Comparison of ENCODE assay signal across 8 cellular contexts in genomic region chr14:24710403-24711063, GRCh38.
DNase-seq lines count a peak whose midpoint lies in the region; ATAC-seq and TF ChIP-seq lines count a peak whose summit lies in the region.

No MANE protein-coding gene starts in this region.

- no peak for TF ChIP-seq EP300 in suprapubic skin (IDR thresholded peaks at IDR 0.05)

- TF ChIP-seq POLR2A in suprapubic skin (IDR thresholded peaks at IDR 0.05), result no peak

- H3K27ac ChIP-seq in suprapubic skin, result no peak overlapping the region

- ATAC-seq in activated T-cell treated with anti-CD3 and anti-CD28 coated beads, Interleukin-2, amount 50 U/mL, for 4 hours, result peak in 1 of 2 donors; percentile 53
- no peak for ATAC-seq in HG03097 (IDR thresholded peaks at IDR 0.05; ENCODE audit: low FRiP score, unreplicated experiment)

- H3K36me3 ChIP-seq in suprapubic skin, result no peaks in the 10 kb centered on the region

- H3K9me3 ChIP-seq in suprapubic skin, result no peaks in the 10 kb centered on the region

- no peaks in the 10 kb centered on the region for H3K27me3 ChIP-seq in suprapubic skin

- DNase-seq in Calu3, result peak; percentile 58
- DNase-seq in HFF-Myc (ENCODE audit: extremely low read depth, low read depth), result peak; percentile 33
- peak; percentile 50 for DNase-seq in NCI-H82 (lab: John Stamatoyannopoulos, UW)
- DNase-seq in activated T-cell treated with anti-CD3 and anti-CD28 coated beads, Interleukin-2, amount 50 U/mL, for 4 hours, result peak; percentile 45
- DNase-seq in fibroblast of mammary gland (ENCODE audit: low read depth), result peak; percentile 65
- peak; percentile 51 for DNase-seq in neural crest cell (ENCODE audit: low read depth, low spot score)
- no peak for DNase-seq in suprapubic skin (ENCODE audit: low spot score in 2 of 2)

- H3K4me3 Mint-ChIP-seq in Calu3 (ENCODE audit: low read depth, unreplicated experiment) (no peak overlapping the region), neural crest cell (no peak overlapping the region)
- no peak overlapping the region for H3K4me3 Mint-ChIP-seq in activated T-cell treated with anti-CD3 and anti-CD28 coated beads, Interleukin-2, amount 50 U/mL, for 4 hours

- H3K4me3 ChIP-seq in HFF-Myc (replicated peaks; ENCODE audit: low read depth, low read length) (no peak overlapping the region), fibroblast of mammary gland (ENCODE audit: control insufficient read depth, low read depth, low read length) (peak overlapping the region; percentile 24), suprapubic skin (peak overlapping the region; percentile 26)

- CTCF ChIA-PET in Calu3 (lab: Charles Lee), result interaction anchor here (0.6 to 1.8 kb wide), 16 partner anchors 11 to 695 kb away, joined by 3 to 14 read pairs (median 6); no protein-coding TSS in a partner anchor

- no TSS peak for BruUV-seq in Calu3 (replicated peaks; lab: Mats Ljungman, UMichigan)

- H3K4me1 ChIP-seq in suprapubic skin, result no peaks in the 10 kb centered on the region

- H3K27ac Mint-ChIP-seq in Calu3 (ENCODE audit: unreplicated experiment) (no peak overlapping the region), neural crest cell (ENCODE audit: unreplicated experiment) (no peak overlapping the region)

- TF ChIP-seq CTCF in Calu3 (IDR thresholded peaks at IDR 0.05; ENCODE audit: unreplicated experiment), result peak; percentile 42
- TF ChIP-seq CTCF in HFF-Myc (IDR thresholded peaks at IDR 0.05; ENCODE audit: low read depth, low read length, missing control alignments), result peak; percentile 90
- TF ChIP-seq CTCF in fibroblast of mammary gland (conservative IDR thresholded peaks at IDR 0.05; ENCODE audit: control insufficient read depth, insufficient read depth, low read depth, low read length), result peak; percentile 83
- TF ChIP-seq CTCF in neural crest cell (conservative IDR thresholded peaks at IDR 0.05), result peak; percentile 85
- TF ChIP-seq CTCF in suprapubic skin (IDR thresholded peaks at IDR 0.05), result peak in 1 of 2 donors; percentile 71

- H3K27me3 Mint-ChIP-seq in Calu3 (ENCODE audit: unreplicated experiment) (peaks cover 23% of the 10 kb centered on the region), neural crest cell (ENCODE audit: low read depth) (peaks cover 14% of the 10 kb centered on the region)
- peaks cover 7% of the 10 kb centered on the region for H3K27me3 Mint-ChIP-seq in activated T-cell treated with anti-CD3 and anti-CD28 coated beads, Interleukin-2, amount 50 U/mL, for 4 hours (ENCODE audit: low read depth)

- 39% methylated on average over 14 of the region's 14 CpGs for WGBS in suprapubic skin

- H3K4me1 Mint-ChIP-seq in Calu3 (ENCODE audit: low read depth, unreplicated experiment) (no peaks in the 10 kb centered on the region), neural crest cell (no peaks in the 10 kb centered on the region)
- H3K4me1 Mint-ChIP-seq in activated T-cell treated with anti-CD3 and anti-CD28 coated beads, Interleukin-2, amount 50 U/mL, for 4 hours (ENCODE audit: low read depth), result no peaks in the 10 kb centered on the region

- intact Hi-C loops in Calu3 (cut with micrococcal nuclease; ENCODE audit: unreplicated experiment), result loop anchor here (1.0 to 2.0 kb wide), 3 partner anchors 440 to 690 kb away; no protein-coding TSS in a partner anchor

- no peaks in the 10 kb centered on the region for H3K36me3 Mint-ChIP-seq in Calu3 (ENCODE audit: insufficient read depth, unreplicated experiment)
- H3K36me3 Mint-ChIP-seq in activated T-cell treated with anti-CD3 and anti-CD28 coated beads, Interleukin-2, amount 50 U/mL, for 4 hours (ENCODE audit: insufficient read depth), result no peaks in the 10 kb centered on the region
- H3K36me3 Mint-ChIP-seq in neural crest cell (ENCODE audit: low read depth), result no peaks in the 10 kb centered on the region

- H3K9me3 Mint-ChIP-seq in Calu3 (ENCODE audit: low read depth, unreplicated experiment) (no peaks in the 10 kb centered on the region), neural crest cell (no peaks in the 10 kb centered on the region)
- no peaks in the 10 kb centered on the region for H3K9me3 Mint-ChIP-seq in activated T-cell treated with anti-CD3 and anti-CD28 coated beads, Interleukin-2, amount 50 U/mL, for 4 hours

Comparison
In these comparisons a context has a peak if more than half of its experiments do, and no peak if none do; other contexts are left out.
1. DNase-seq: peak in Calu3 (single experiment), HFF-Myc (single experiment), NCI-H82 (single experiment), activated T-cell treated with anti-CD3 and anti-CD28 coated beads, Interleukin-2, amount 50 U/mL, for 4 hours (single experiment), fibroblast of mammary gland (single experiment) and neural crest cell (single experiment); none in suprapubic skin (0 of 2).